8 cellular contexts compared by ENCODE assay signal in genomic region chr15:72237286-72238224, GRCh38. TPM values are rescaled to one million over a fixed set of nuclear protein-coding genes. Genes with fewer than 3 reads are reported as not detected.
A peak's percentile ranks its signal among the peaks of the same experiment; 100 is the strongest.
DNase-seq lines count a peak whose midpoint lies in the region; ATAC-seq and TF ChIP-seq lines count a peak whose summit lies in the region.

No MANE protein-coding gene starts in this region.

- no peak overlapping the region for H3K27ac ChIP-seq in CD8-positive, alpha-beta T cell (ENCODE audit: low read depth, low read length)
- H3K27ac ChIP-seq in WERI-Rb-1: peak overlapping the region; percentile 38
- peak overlapping the region; percentile 83 for H3K27ac ChIP-seq in temporal lobe (ENCODE audit: low read depth, low read length)

- no peaks in the 10 kb centered on the region for H3K9me3 Mint-ChIP-seq in CD8-positive, alpha-beta T cell
- no peaks in the 10 kb centered on the region for H3K9me3 Mint-ChIP-seq in chondrocyte (ENCODE audit: low read depth)

- CTCF ChIA-PET in CD8-positive, alpha-beta T cell (lab: Charles Lee): interaction anchor here (1.2 to 2.5 kb wide), 3 partner anchors 10 to 38 kb away, joined by 3 to 10 read pairs (median 4); no protein-coding TSS in a partner anchor

- peaks cover 16% of the 10 kb centered on the region for H3K36me3 ChIP-seq in CD8-positive, alpha-beta T cell (ENCODE audit: insufficient read depth, low read length)
- peaks cover 36% of the 10 kb centered on the region for H3K36me3 ChIP-seq in WERI-Rb-1

- H3K4me1 ChIP-seq in CD8-positive, alpha-beta T cell (ENCODE audit: insufficient read depth, low read length): peaks cover 11% of the 10 kb centered on the region

- intact Hi-C loops in CD8-positive, alpha-beta T cell (cut with DNase I, micrococcal nuclease): loop anchor here in 1 of 2 experiments (10.0 kb wide), 1 partner anchor 547 kb away; the partner anchor contains the start of gene ADPGK

- peaks cover 25% of the 10 kb centered on the region for H3K36me3 Mint-ChIP-seq in CD8-positive, alpha-beta T cell
- H3K36me3 Mint-ChIP-seq in chondrocyte (ENCODE audit: low read depth): peaks cover 18% of the 10 kb centered on the region

- no peaks in the 10 kb centered on the region for H3K27me3 Mint-ChIP-seq in CD8-positive, alpha-beta T cell (ENCODE audit: low read depth)
- no peaks in the 10 kb centered on the region for H3K27me3 Mint-ChIP-seq in chondrocyte (ENCODE audit: low read depth)

- H3K4me3 ChIP-seq in CD8-positive, alpha-beta T cell (ENCODE audit: low read depth, low read length): no peak overlapping the region
- no peak overlapping the region for H3K4me3 ChIP-seq in WERI-Rb-1 (ENCODE audit: low read depth, low read length)

- H3K4me1 Mint-ChIP-seq in CD8-positive, alpha-beta T cell (ENCODE audit: low read depth): peaks cover 18% of the 10 kb centered on the region
- H3K4me1 Mint-ChIP-seq in chondrocyte (ENCODE audit: low read depth): peaks cover 30% of the 10 kb centered on the region

- no peaks in the 10 kb centered on the region for H3K27me3 ChIP-seq in CD8-positive, alpha-beta T cell (ENCODE audit: insufficient read depth, low read length)
- H3K27me3 ChIP-seq in WERI-Rb-1 (ENCODE audit: insufficient read depth, low read depth, severe bottlenecking): no peaks in the 10 kb centered on the region

- no peaks in the 10 kb centered on the region for H3K9me3 ChIP-seq in CD8-positive, alpha-beta T cell (ENCODE audit: low read length)
- no peaks in the 10 kb centered on the region for H3K9me3 ChIP-seq in WERI-Rb-1 (ENCODE audit: severe bottlenecking)

- peak; percentile 49 for ATAC-seq in CD8-positive, alpha-beta T cell
- ATAC-seq in GM21390 (IDR thresholded peaks at IDR 0.05; ENCODE audit: unreplicated experiment): peak; percentile 74

- peak overlapping the region; percentile 18 for H3K27ac Mint-ChIP-seq in CD8-positive, alpha-beta T cell
- H3K27ac Mint-ChIP-seq in chondrocyte (ENCODE audit: unreplicated experiment): peak overlapping the region; percentile 97

- no peak overlapping the region for H3K4me3 Mint-ChIP-seq in CD8-positive, alpha-beta T cell
- H3K4me3 Mint-ChIP-seq in chondrocyte (ENCODE audit: unreplicated experiment): peak overlapping the region; percentile 66

- no peak for TF ChIP-seq CTCF in CD8-positive, alpha-beta T cell (IDR thresholded peaks at IDR 0.05)
- TF ChIP-seq CTCF in WERI-Rb-1 (IDR thresholded peaks at IDR 0.05; ENCODE audit: low read depth, low read length): no peak
- no peak for TF ChIP-seq CTCF in chondrocyte (IDR thresholded peaks at IDR 0.05)

- DNase-seq in CD8-positive, alpha-beta T cell: peak in 4 of 7 experiments; percentile 12 to 53 (median 32)
- peak; percentile 85 for DNase-seq in HuH-7 (ENCODE audit: low spot score)
- DNase-seq in WERI-Rb-1: no peak
- no peak for DNase-seq in chondrocyte (ENCODE audit: low spot score)
- peak; percentile 99 for DNase-seq in myocyte (ENCODE audit: low read depth)
- no peak for DNase-seq in SK-N-DZ (ENCODE audit: low spot score)

- POLR2A ChIA-PET in CD8-positive, alpha-beta T cell (lab: Charles Lee): no interaction called here

RNA-seq across cellular contexts. Expression of gene PKM, which starts 6.6 kb away (rescaled TPM):
- 100 to 1,000 TPM; 121 to 123 TPM for total RNA-seq in CD8-positive, alpha-beta T cell
- total RNA-seq in chondrocyte (909 to 976 TPM (median 944 TPM) in 3 replicates), myocyte (2,359 and 2,583 TPM in 2 replicates), temporal lobe (253 TPM)
- polyA plus RNA-seq in myocyte (2012): 3,151 TPM
- polyA plus RNA-seq in SK-N-DZ (2014; cell fraction: cytosol; rRNA removed): 973 and 1,108 TPM in 2 replicates
- polyA plus RNA-seq in SK-N-DZ (2014; cell fraction: nucleus; rRNA removed): 738 and 804 TPM in 2 replicates

RNA-seq across cellular contexts. Expression of gene PARP6, which starts 34.8 kb away (rescaled TPM):
- 100 to 1,000 TPM; 133 to 137 TPM for total RNA-seq in CD8-positive, alpha-beta T cell
- total RNA-seq in chondrocyte (72.4 to 73.1 TPM (median 72.5 TPM) in 3 replicates), myocyte (53.1 and 61.4 TPM in 2 replicates), temporal lobe (60.2 TPM)
- 87.8 TPM for polyA plus RNA-seq in myocyte (2012)
- 75.4 and 86.8 TPM in 2 replicates for polyA plus RNA-seq in SK-N-DZ (2014; cell fraction: cytosol; rRNA removed)
- polyA plus RNA-seq in SK-N-DZ (2014; cell fraction: nucleus; rRNA removed): 431 and 466 TPM in 2 replicates

RNA-seq across cellular contexts. Expression of gene GRAMD2A, which starts 40.0 kb away (rescaled TPM):
- not detected for total RNA-seq in CD8-positive, alpha-beta T cell
- 0.32 to 0.77 TPM (median 0.65 TPM) in 3 replicates for total RNA-seq in chondrocyte
- total RNA-seq in myocyte: not detected in 2 replicates
- polyA plus RNA-seq in myocyte (2012): 0.10 TPM
- 0.49 TPM for total RNA-seq in temporal lobe
- not detected in 2 replicates for polyA plus RNA-seq in SK-N-DZ (2014; cell fraction: cytosol; rRNA removed)
- polyA plus RNA-seq in SK-N-DZ (2014; cell fraction: nucleus; rRNA removed): not detected in 2 replicates

Comparison
In these comparisons a context has a peak if more than half of its experiments do, and no peak if none do; other contexts are left out.
1. DNase-seq: peak in CD8-positive, alpha-beta T cell (4 of 7), HuH-7 (single experiment) and myocyte (single experiment); none in WERI-Rb-1 (single experiment), chondrocyte (single experiment) and SK-N-DZ (single experiment).